Comparison of ENCODE assay signal across 1 cellular context in the genomic region with DNA sequence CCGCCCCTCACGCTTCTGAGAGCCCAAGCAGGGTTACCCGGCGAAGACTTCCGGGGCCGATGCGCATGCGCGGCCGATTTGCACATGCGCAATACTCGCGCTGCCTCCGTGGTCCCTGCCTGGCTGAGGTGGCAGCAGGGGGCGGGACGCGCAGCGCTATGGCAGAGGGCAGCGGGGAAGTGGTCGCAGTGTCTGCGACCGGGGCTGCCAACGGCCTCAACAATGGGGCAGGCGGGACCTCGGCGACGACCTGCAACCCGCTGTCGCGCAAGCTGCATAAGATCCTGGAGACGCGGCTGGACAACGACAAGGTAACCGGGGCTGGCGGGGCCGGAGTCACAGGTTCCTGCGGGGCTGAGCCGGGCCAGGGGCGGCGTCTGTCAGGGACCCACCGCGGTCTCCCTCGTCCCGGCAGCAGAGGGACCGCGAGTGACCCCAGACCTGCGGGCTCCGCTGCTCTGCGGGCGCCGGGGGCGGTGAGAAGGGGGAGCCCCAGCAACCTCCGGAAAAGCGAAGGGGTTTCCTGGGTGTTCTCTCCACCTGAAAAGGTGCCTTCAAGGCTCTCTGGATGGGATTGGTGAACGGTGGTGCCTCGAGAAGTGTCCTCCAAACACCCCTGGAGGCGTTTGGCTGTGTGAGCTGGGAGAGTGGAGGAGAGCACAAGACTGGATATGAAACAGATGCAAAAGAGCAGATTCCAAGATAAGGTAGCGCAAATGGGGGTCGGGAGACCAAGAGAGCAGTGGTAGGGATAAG.
TF ChIP-seq lines count a peak whose summit lies in the region.

Gene COG6 (plus strand): TSS at position 94 of the 756 bp plus-strand sequence. CDS start 65 bp downstream, at position 159.

TF ChIP-seq in HepG2, 621 proteins besides CTCF, POLR2A, EP300 and RAD21 (continued from another document and continues in another):
- TF ChIP-seq UBTF (CRISPR knock-in tag; IDR thresholded peaks at IDR 0.05) (peak; percentile 95), ZNF772 (CRISPR knock-in tag; IDR thresholded peaks at IDR 0.05) (0 out of 2 replicates have a peak, but pooled peaks have one; percentile 50), KAT7 (CRISPR knock-in tag; IDR thresholded peaks at IDR 0.05; ENCODE audit: borderline replicate concordance) (0 out of 2 replicates have a peak, but pooled peaks have one; percentile 38), ZC3H4 (CRISPR knock-in tag; IDR thresholded peaks at IDR 0.05; ENCODE audit: borderline replicate concordance) (no peak), MLXIP (CRISPR knock-in tag; IDR thresholded peaks at IDR 0.05; ENCODE audit: borderline replicate concordance) (no peak), EHMT2 (IDR thresholded peaks at IDR 0.05; ENCODE audit: borderline replicate concordance, low read depth, low read length) (0 out of 2 replicates have a peak, but pooled peaks have one; percentile 38), ZNF777 (CRISPR knock-in tag; IDR thresholded peaks at IDR 0.05) (peak; percentile 51; the same call in 1 of the 2 replicates), MED13 (CRISPR knock-in tag; IDR thresholded peaks at IDR 0.05) (0 out of 2 replicates have a peak, but pooled peaks have one; percentile 53), ZBED4 (CRISPR knock-in tag; IDR thresholded peaks at IDR 0.05; ENCODE audit: borderline replicate concordance) (peak; percentile 41; the same call in 1 of the 2 replicates), ZNF3 (CRISPR knock-in tag; IDR thresholded peaks at IDR 0.05) (no peak), SRY (CRISPR knock-in tag; IDR thresholded peaks at IDR 0.05) (peak; percentile 72; the same call in 1 of the 2 replicates), MYC (CRISPR knock-in tag; IDR thresholded peaks at IDR 0.05; ENCODE audit: borderline replicate concordance) (peak; percentile 54; the same call in 1 of the 2 replicates), ZNF558 (CRISPR knock-in tag; IDR thresholded peaks at IDR 0.05; ENCODE audit: borderline replicate concordance) (0 out of 2 replicates have a peak, but pooled peaks have one; percentile 62), ZNF569 (CRISPR knock-in tag; IDR thresholded peaks at IDR 0.05; ENCODE audit: borderline replicate concordance) (no peak), ETV5 (CRISPR knock-in tag; IDR thresholded peaks at IDR 0.05; ENCODE audit: borderline replicate concordance) (peak; percentile 46; the same call in 1 of the 2 replicates), RXRB (CRISPR knock-in tag; IDR thresholded peaks at IDR 0.05; ENCODE audit: borderline replicate concordance) (no peak), TEAD3 (CRISPR knock-in tag; optimal IDR thresholded peaks at IDR 0.05; ENCODE audit: borderline replicate concordance) (peak; percentile 28), ZNF614 (CRISPR knock-in tag; IDR thresholded peaks at IDR 0.05; ENCODE audit: borderline replicate concordance) (no peak), ZNF703 (CRISPR knock-in tag; IDR thresholded peaks at IDR 0.05; ENCODE audit: borderline replicate concordance) (no peak), ZNF788 (CRISPR knock-in tag; IDR thresholded peaks at IDR 0.05; ENCODE audit: borderline replicate concordance) (peak; percentile 70; the same call in 1 of the 2 replicates), ZNF160 (CRISPR knock-in tag; IDR thresholded peaks at IDR 0.05) (0 out of 2 replicates have a peak, but pooled peaks have one; percentile 58)
- TF ChIP-seq, protein P1, sequence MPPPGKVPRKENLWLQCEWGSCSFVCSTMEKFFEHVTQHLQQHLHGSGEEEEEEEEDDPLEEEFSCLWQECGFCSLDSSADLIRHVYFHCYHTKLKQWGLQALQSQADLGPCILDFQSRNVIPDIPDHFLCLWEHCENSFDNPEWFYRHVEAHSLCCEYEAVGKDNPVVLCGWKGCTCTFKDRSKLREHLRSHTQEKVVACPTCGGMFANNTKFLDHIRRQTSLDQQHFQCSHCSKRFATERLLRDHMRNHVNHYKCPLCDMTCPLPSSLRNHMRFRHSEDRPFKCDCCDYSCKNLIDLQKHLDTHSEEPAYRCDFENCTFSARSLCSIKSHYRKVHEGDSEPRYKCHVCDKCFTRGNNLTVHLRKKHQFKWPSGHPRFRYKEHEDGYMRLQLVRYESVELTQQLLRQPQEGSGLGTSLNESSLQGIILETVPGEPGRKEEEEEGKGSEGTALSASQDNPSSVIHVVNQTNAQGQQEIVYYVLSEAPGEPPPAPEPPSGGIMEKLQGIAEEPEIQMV (CRISPR knock-in tag; IDR thresholded peaks at IDR 0.05; ENCODE audit: low read depth) = no peak
- TF ChIP-seq, protein P2, sequence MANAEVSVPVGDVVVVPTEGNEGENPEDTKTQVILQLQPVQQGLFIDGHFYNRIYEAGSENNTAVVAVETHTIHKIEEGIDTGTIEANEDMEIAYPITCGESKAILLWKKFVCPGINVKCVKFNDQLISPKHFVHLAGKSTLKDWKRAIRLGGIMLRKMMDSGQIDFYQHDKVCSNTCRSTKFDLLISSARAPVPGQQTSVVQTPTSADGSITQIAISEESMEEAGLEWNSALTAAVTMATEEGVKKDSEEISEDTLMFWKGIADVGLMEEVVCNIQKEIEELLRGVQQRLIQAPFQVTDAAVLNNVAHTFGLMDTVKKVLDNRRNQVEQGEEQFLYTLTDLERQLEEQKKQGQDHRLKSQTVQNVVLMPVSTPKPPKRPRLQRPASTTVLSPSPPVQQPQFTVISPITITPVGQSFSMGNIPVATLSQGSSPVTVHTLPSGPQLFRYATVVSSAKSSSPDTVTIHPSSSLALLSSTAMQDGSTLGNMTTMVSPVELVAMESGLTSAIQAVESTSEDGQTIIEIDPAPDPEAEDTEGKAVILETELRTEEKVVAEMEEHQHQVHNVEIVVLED (CRISPR knock-in tag; IDR thresholded peaks at IDR 0.05; ENCODE audit: borderline replicate concordance) = peak; percentile 18; the same call in 1 of the 2 replicates
- TF ChIP-seq, protein P3, sequence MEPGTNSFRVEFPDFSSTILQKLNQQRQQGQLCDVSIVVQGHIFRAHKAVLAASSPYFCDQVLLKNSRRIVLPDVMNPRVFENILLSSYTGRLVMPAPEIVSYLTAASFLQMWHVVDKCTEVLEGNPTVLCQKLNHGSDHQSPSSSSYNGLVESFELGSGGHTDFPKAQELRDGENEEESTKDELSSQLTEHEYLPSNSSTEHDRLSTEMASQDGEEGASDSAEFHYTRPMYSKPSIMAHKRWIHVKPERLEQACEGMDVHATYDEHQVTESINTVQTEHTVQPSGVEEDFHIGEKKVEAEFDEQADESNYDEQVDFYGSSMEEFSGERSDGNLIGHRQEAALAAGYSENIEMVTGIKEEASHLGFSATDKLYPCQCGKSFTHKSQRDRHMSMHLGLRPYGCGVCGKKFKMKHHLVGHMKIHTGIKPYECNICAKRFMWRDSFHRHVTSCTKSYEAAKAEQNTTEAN (CRISPR knock-in tag; conservative IDR thresholded peaks at IDR 0.05) = peak; percentile 74; the same call in 1 of the 2 replicates
- TF ChIP-seq, protein P4, sequence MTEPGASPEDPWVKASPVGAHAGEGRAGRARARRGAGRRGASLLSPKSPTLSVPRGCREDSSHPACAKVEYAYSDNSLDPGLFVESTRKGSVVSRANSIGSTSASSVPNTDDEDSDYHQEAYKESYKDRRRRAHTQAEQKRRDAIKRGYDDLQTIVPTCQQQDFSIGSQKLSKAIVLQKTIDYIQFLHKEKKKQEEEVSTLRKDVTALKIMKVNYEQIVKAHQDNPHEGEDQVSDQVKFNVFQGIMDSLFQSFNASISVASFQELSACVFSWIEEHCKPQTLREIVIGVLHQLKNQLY (CRISPR knock-in tag; IDR thresholded peaks at IDR 0.05) = no peak
- TF ChIP-seq, protein P5, sequence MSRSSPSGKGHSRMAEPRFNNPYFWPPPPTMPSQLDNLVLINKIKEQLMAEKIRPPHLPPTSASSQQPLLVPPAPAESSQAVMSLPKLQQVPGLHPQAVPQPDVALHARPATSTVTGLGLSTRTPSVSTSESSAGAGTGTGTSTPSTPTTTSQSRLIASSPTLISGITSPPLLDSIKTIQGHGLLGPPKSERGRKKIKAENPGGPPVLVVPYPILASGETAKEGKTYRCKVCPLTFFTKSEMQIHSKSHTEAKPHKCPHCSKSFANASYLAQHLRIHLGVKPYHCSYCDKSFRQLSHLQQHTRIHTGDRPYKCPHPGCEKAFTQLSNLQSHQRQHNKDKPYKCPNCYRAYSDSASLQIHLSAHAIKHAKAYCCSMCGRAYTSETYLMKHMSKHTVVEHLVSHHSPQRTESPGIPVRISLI (CRISPR knock-in tag; IDR thresholded peaks at IDR 0.05; ENCODE audit: borderline replicate concordance) = no peak
